In genomic region chr6:160742090-160742489, GRCh38 we compare ENCODE assay signal across 16 cellular contexts. TPM values are rescaled to one million over a fixed set of nuclear protein-coding genes. Genes with fewer than 3 reads are reported as not detected.
DNase-seq lines count a peak whose midpoint lies in the region; ATAC-seq, FAIRE-seq and TF ChIP-seq lines count a peak whose summit lies in the region.
"Had no signal": no experiment of that assay in that cellular context is flagged by ENCODE, and none has a peak within 500 bp of the region (broad histone marks: within the 10 kb centered on the region; RNA-seq: fewer than 3 reads in every experiment).

No MANE protein-coding gene starts in this region.

- H3K4me1 Mint-ChIP-seq in activated naive CD8-positive, alpha-beta T cell treated with anti-CD3 and anti-CD28 coated beads for 36 hours = no peaks in the 10 kb centered on the region

- H3K36me3 ChIP-seq in BLaER1 (no peaks in the 10 kb centered on the region), left lung (no peaks in the 10 kb centered on the region), thyroid gland (no peaks in the 10 kb centered on the region)
- H3K36me3 ChIP-seq: tibial artery had no signal

- H3K36me3 Mint-ChIP-seq in activated naive CD8-positive, alpha-beta T cell treated with anti-CD3 and anti-CD28 coated beads for 36 hours = no peaks in the 10 kb centered on the region

- TF ChIP-seq CTCF in left lung (IDR thresholded peaks at IDR 0.05) (no peak), thyroid gland (IDR thresholded peaks at IDR 0.05) (no peak)

- WGBS in thyroid gland, 2 donors = 91 to 94% methylated on average over 2 of the region's 2 CpGs

- peak overlapping the region; percentile 62; the same call in 1 of the 2 replicates for H3K9ac ChIP-seq in BLaER1

- peak; percentile 52 for FAIRE-seq in GM19239 (lab: Jason Lieb, UNC)
- FAIRE-seq: A549 had no signal

- H3K9me3 Mint-ChIP-seq in activated naive CD8-positive, alpha-beta T cell treated with anti-CD3 and anti-CD28 coated beads for 36 hours = peaks cover 7% of the 10 kb centered on the region
- H3K9me3 Mint-ChIP-seq: T-helper 2 cell treated with Interferon-gamma antibody and Interleukin-4, amounts not matched to agents 5 μg/mL and 100 μg/mL, for 36 hours had no signal

- no peaks in the 10 kb centered on the region for H3K27me3 ChIP-seq in BLaER1
- no peaks in the 10 kb centered on the region for H3K27me3 ChIP-seq in left lung
- no peaks in the 10 kb centered on the region for H3K27me3 ChIP-seq in thyroid gland
- H3K27me3 ChIP-seq: tibial artery had no signal

- H4K20me1 ChIP-seq in BLaER1 = no peaks in the 10 kb centered on the region

- TF ChIP-seq POLR2A in thyroid gland (IDR thresholded peaks at IDR 0.05) = no peak

- H3K4me3 ChIP-seq in BLaER1 (no peak overlapping the region; the same call in 1 of the 2 replicates), left lung (no peak overlapping the region), thyroid gland (replicated peaks in 1 of 3) (no peak overlapping the region)
- H3K4me3 ChIP-seq: A549, tibial artery had no signal

- no peak overlapping the region for H3K4me3 Mint-ChIP-seq in activated naive CD8-positive, alpha-beta T cell treated with anti-CD3 and anti-CD28 coated beads for 36 hours
- H3K4me3 Mint-ChIP-seq: T-helper 2 cell treated with Interferon-gamma antibody and Interleukin-4, amounts not matched to agents 5 μg/mL and 100 μg/mL, for 36 hours had no signal

- intact Hi-C loops in left lung (cut with DNase I) = no loop called here
- intact Hi-C loops in thyroid gland (cut with DNase I) = no loop called here

- peak overlapping the region; percentile 76 for H3K4me2 ChIP-seq in BLaER1
- H3K4me2 ChIP-seq: A549 had no signal

- H3K27ac Mint-ChIP-seq in activated naive CD8-positive, alpha-beta T cell treated with anti-CD3 and anti-CD28 coated beads for 36 hours = no peak overlapping the region
- H3K27ac Mint-ChIP-seq: progenitor cell of endocrine pancreas; T-helper 2 cell treated with Interferon-gamma antibody and Interleukin-4, amounts not matched to agents 5 μg/mL and 100 μg/mL, for 36 hours had no signal

- peaks cover 10% of the 10 kb centered on the region for H3K27me3 Mint-ChIP-seq in activated naive CD8-positive, alpha-beta T cell treated with anti-CD3 and anti-CD28 coated beads for 36 hours
- H3K27me3 Mint-ChIP-seq: progenitor cell of endocrine pancreas had no signal

- ATAC-seq in HG02623 (IDR thresholded peaks at IDR 0.05; ENCODE audit: unreplicated experiment) = peak; percentile 39
- peak; percentile 58 for ATAC-seq in HG03354 (IDR thresholded peaks at IDR 0.05; ENCODE audit: poor library complexity, severe bottlenecking, unreplicated experiment)
- no peak for ATAC-seq in left lung
- ATAC-seq: A549 had no signal

- H3K9me3 ChIP-seq in BLaER1 (peaks cover 24% of the 10 kb centered on the region), left lung (peaks cover 0 to 2% of the 10 kb centered on the region in 2 donors), thyroid gland (no peaks in the 10 kb centered on the region)
- H3K9me3 ChIP-seq: A549, tibial artery had no signal

- H3K27ac ChIP-seq in BLaER1 = peak overlapping the region; percentile 83
- no peak overlapping the region for H3K27ac ChIP-seq in left lung
- H3K27ac ChIP-seq in thyroid gland = no peak overlapping the region
- H3K27ac ChIP-seq: A549, tibial artery had no signal

- peaks cover 76% of the 10 kb centered on the region for H3K4me1 ChIP-seq in BLaER1
- no peaks in the 10 kb centered on the region for H3K4me1 ChIP-seq in left lung
- no peaks in the 10 kb centered on the region for H3K4me1 ChIP-seq in thyroid gland
- H3K4me1 ChIP-seq: A549, tibial artery had no signal

- DNase-seq in GM19239 (ENCODE audit: insufficient read length, low spot score) (no peak), left lung (no peak), thyroid gland (no peak), ureter (ENCODE audit: low spot score) (no peak)
- DNase-seq in activated naive CD8-positive, alpha-beta T cell treated with anti-CD3 and anti-CD28 coated beads for 36 hours = no peak
- DNase-seq: DMS79, mesenchymal stem cell, NCI-H1694 treated with DMSO at 0.1 percent for 48 hours, OCI-M1, tibial artery had no signal

RNA-seq across cellular contexts. Expression of gene PLG, which starts 40.0 kb away (rescaled TPM):
- under 1 TPM; 0.29 to 0.79 TPM for total RNA-seq in left lung
- not detected for total RNA-seq in thyroid gland
- 0.44 TPM for total RNA-seq in ureter
- not detected for total RNA-seq in activated naive CD8-positive, alpha-beta T cell treated with anti-CD3 and anti-CD28 coated beads for 36 hours
